In genomic region chr11:102253018-102253775, GRCh38 we compare ENCODE assay signal across 15 cellular contexts.
DNase-seq lines count a peak whose midpoint lies in the region; ATAC-seq and TF ChIP-seq lines count a peak whose summit lies in the region.
"Had no signal": no experiment of that assay in that cellular context is flagged by ENCODE, and none has a peak within 500 bp of the region (broad histone marks: within the 10 kb centered on the region; RNA-seq: fewer than 3 reads in every experiment).

No MANE protein-coding gene starts in this region.

- H3K27ac ChIP-seq in PC-9 = peak overlapping the region; percentile 47

- DNase-seq in HEK293T (ENCODE audit: extremely low spot score) (no peak), PC-9 (peak; percentile 40 to 58), fibroblast of the aortic adventitia (ENCODE audit: low read depth) (peak; percentile 25), progenitor cell of endocrine pancreas (ENCODE audit: low spot score, unreplicated experiment) (no peak), Right ventricle myocardium superior (no peak), NCI-H1092 (lab: John Stamatoyannopoulos, UW) (no peak)
- no peak for DNase-seq in activated naive CD4-positive, alpha-beta T cell treated with anti-CD3 and anti-CD28 coated beads for 36 hours
- DNase-seq: activated CD4-positive, CD25-positive, alpha-beta regulatory T cell; activated naive CD4-positive, alpha-beta T cell; cortex of kidney; hypothalamus; NCI-H446; right cardiac atrium; stimulated activated CD4-positive, alpha-beta T cell treated with anti-CD3 and anti-CD28 coated beads, Interleukin-4, amount 100 ng/mL, for 1 hour had no signal

- peak overlapping the region; percentile 6; the same call in 1 of the 2 replicates for H2AFZ ChIP-seq in PC-9

- no peaks in the 10 kb centered on the region for H3K9me3 Mint-ChIP-seq in progenitor cell of endocrine pancreas (ENCODE audit: low read depth)
- H3K9me3 Mint-ChIP-seq in activated naive CD4-positive, alpha-beta T cell treated with anti-CD3 and anti-CD28 coated beads for 36 hours = no peaks in the 10 kb centered on the region

- intact Hi-C loops in PC-9 (cut with micrococcal nuclease; ENCODE audit: unreplicated experiment) (no loop called here), Right ventricle myocardium superior (cut with DNase I) (no loop called here)
- intact Hi-C loops in activated naive CD4-positive, alpha-beta T cell treated with anti-CD3 and anti-CD28 coated beads for 36 hours (cut with micrococcal nuclease) = loop anchor here (5.0 kb wide), 1 partner anchor 141 kb away; the partner anchor contains the start of gene YAP1

- TF ChIP-seq CTCF in PC-9 (conservative IDR thresholded peaks at IDR 0.05) = no peak
- no peak for TF ChIP-seq CTCF in fibroblast of the aortic adventitia (IDR thresholded peaks at IDR 0.05; ENCODE audit: insufficient read depth, low read length)
- no peak for TF ChIP-seq CTCF in progenitor cell of endocrine pancreas (IDR thresholded peaks at IDR 0.05; ENCODE audit: unreplicated experiment)

- H3K79me2 ChIP-seq in PC-9 (ENCODE audit: low read depth) = no peaks in the 10 kb centered on the region

- H3F3A ChIP-seq in PC-9 (ENCODE audit: insufficient read depth, low read depth) = peaks cover 12% of the 10 kb centered on the region; the same call in 1 of the 2 replicates

- H3K4me1 ChIP-seq in PC-9 (replicated peaks; ENCODE audit: insufficient read depth) = peaks cover 24% of the 10 kb centered on the region

- no peaks in the 10 kb centered on the region for H3K36me3 ChIP-seq in PC-9 (ENCODE audit: low read depth)

- H3K4me2 ChIP-seq in PC-9 = peak overlapping the region; percentile 37

- POLR2A ChIA-PET in HEK293T (lab: Yijun Ruan, JAX) (no interaction called here), PC-9 (lab: Charles Lee; ENCODE audit: unreplicated experiment) (interaction anchor here (0.5 kb wide), 1 partner anchor 9 kb away, joined by 3 read pairs; no protein-coding TSS in a partner anchor)

- no peak for ATAC-seq in Right ventricle myocardium superior (ENCODE audit: poor library complexity)

- H3K9me2 ChIP-seq in PC-9 (ENCODE audit: insufficient read depth) = no peaks in the 10 kb centered on the region

- no peaks in the 10 kb centered on the region for H3K9me3 ChIP-seq in PC-9 (ENCODE audit: insufficient read depth, low read depth)

- H3K36me3 Mint-ChIP-seq in progenitor cell of endocrine pancreas (ENCODE audit: insufficient read depth) = no peaks in the 10 kb centered on the region
- H3K36me3 Mint-ChIP-seq in activated naive CD4-positive, alpha-beta T cell treated with anti-CD3 and anti-CD28 coated beads for 36 hours (ENCODE audit: low read depth) = no peaks in the 10 kb centered on the region

- H3K27me3 Mint-ChIP-seq in progenitor cell of endocrine pancreas = no peaks in the 10 kb centered on the region
- no peaks in the 10 kb centered on the region for H3K27me3 Mint-ChIP-seq in activated naive CD4-positive, alpha-beta T cell treated with anti-CD3 and anti-CD28 coated beads for 36 hours (ENCODE audit: low read depth)

- no peaks in the 10 kb centered on the region for H3K27me3 ChIP-seq in PC-9 (ENCODE audit: insufficient read depth, low read depth)

- no peaks in the 10 kb centered on the region for H4K20me1 ChIP-seq in PC-9 (ENCODE audit: insufficient read depth)

- BruUV-seq in PC-9 (replicated peaks; lab: Mats Ljungman, UMichigan) = no TSS peak

- H3K4me1 Mint-ChIP-seq in progenitor cell of endocrine pancreas (ENCODE audit: low read depth) = peaks cover 19% of the 10 kb centered on the region
- no peaks in the 10 kb centered on the region for H3K4me1 Mint-ChIP-seq in activated naive CD4-positive, alpha-beta T cell treated with anti-CD3 and anti-CD28 coated beads for 36 hours (ENCODE audit: low read depth)

- H3K4me3 Mint-ChIP-seq in progenitor cell of endocrine pancreas (ENCODE audit: low read depth) = no peak overlapping the region
- no peak overlapping the region for H3K4me3 Mint-ChIP-seq in activated naive CD4-positive, alpha-beta T cell treated with anti-CD3 and anti-CD28 coated beads for 36 hours
- H3K4me3 Mint-ChIP-seq: nephron had no signal

- CTCF ChIA-PET in HEK293T (lab: Yijun Ruan, JAX) (interaction anchor here (0.7 to 1.9 kb wide), 7 partner anchors 10 to 192 kb away, joined by 3 to 10 read pairs (median 4); no protein-coding TSS in a partner anchor), PC-9 (lab: Charles Lee) (interaction anchor here (0.7 to 1.9 kb wide), 2 partner anchors 15 to 246 kb away, joined by 5 to 6 read pairs; no protein-coding TSS in a partner anchor)
- CTCF ChIA-PET in activated naive CD4-positive, alpha-beta T cell treated with anti-CD3 and anti-CD28 coated beads for 36 hours (lab: Charles Lee) = interaction anchor here (0.6 to 1.7 kb wide), 4 partner anchors 16 to 39 kb away, joined by 3 to 6 read pairs (median 5); no protein-coding TSS in a partner anchor

- no peak overlapping the region for H3K4me3 ChIP-seq in PC-9
- no peak overlapping the region for H3K4me3 ChIP-seq in fibroblast of the aortic adventitia (ENCODE audit: low read depth, low read length)

- peak overlapping the region; percentile 45 for H3K27ac Mint-ChIP-seq in progenitor cell of endocrine pancreas
- no peak overlapping the region for H3K27ac Mint-ChIP-seq in activated naive CD4-positive, alpha-beta T cell treated with anti-CD3 and anti-CD28 coated beads for 36 hours
- H3K27ac Mint-ChIP-seq: nephron had no signal

TF ChIP-seq in HEK293T, 16 proteins besides CTCF, POLR2A, EP300 and RAD21:
- TF ChIP-seq FOXM1 (IDR thresholded peaks at IDR 0.05; ENCODE audit: borderline replicate concordance) (no peak), NFRKB (IDR thresholded peaks at IDR 0.05) (no peak), ELF4 (IDR thresholded peaks at IDR 0.05) (no peak), PKNOX1 (IDR thresholded peaks at IDR 0.05) (peak; percentile 61)

Comparison
In these comparisons a context has a peak if more than half of its experiments do, and no peak if none do; other contexts are left out.
1. DNase-seq: peak in PC-9 (2 of 2) and fibroblast of the aortic adventitia (single experiment); none in HEK293T (single experiment), progenitor cell of endocrine pancreas (single experiment), activated naive CD4-positive, alpha-beta T cell treated with anti-CD3 and anti-CD28 coated beads for 36 hours (single experiment), Right ventricle myocardium superior (single experiment) and NCI-H1092 (single experiment).